Comparison of ENCODE assay signal across 8 cellular contexts in the genomic region with DNA sequence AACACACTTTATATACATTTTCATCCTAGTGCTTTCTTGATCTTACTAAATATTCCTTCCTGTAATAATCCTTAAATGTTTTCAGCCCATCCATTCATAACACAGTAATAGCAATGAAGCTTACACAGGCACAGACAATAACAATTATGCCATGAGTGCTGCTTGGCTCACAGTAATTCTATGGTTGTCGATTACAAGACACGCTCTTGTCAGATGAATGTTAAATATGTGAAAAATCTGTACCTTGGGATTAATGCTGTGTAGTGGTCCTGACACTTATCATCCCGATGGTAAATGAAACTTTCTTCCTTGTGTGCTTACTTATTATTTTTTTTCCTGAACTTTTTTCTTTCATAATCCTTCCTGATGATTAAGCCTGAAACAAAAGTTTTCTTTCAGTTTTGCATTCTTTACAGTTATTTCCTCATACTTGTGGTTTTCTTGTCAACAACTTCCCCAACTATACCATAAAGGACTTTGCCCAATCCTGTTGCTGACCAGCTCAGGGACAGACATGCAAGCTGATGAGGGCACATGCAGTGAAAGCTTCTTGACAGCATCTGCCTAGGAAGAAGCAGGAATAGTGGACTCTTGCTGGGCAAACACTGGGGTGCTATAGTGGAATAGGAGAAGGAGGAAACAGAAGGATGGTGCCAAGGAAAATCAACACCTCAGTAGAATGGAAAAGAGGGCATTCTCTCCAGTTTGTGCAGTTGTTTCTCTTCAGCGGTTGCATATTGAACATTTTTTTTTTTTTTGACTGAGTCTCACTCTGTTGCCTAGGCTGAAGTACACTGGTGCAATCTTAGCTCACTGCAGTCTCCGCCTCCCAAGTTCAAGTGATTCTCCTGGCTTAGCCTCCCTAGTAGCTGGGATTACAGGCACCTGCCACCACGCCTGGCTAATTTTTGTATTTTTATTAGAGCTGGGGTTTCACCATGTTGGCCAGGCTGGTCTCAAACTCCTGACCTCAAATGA. TPM values are rescaled to one million over a fixed set of nuclear protein-coding genes. Genes with fewer than 3 reads are reported as not detected.
DNase-seq lines count a peak whose midpoint lies in the region; ATAC-seq and TF ChIP-seq lines count a peak whose summit lies in the region.
"Had no signal": no experiment of that assay in that cellular context is flagged by ENCODE, and none has a peak within 500 bp of the region (broad histone marks: within the 10 kb centered on the region; RNA-seq: fewer than 3 reads in every experiment).

No MANE protein-coding gene starts in this region.

- no peak overlapping the region for H3K9ac ChIP-seq in skeletal muscle satellite cell (ENCODE audit: low read depth, low read length)

- intact Hi-C loops in right cardiac atrium (cut with DNase I): no loop called here

- DNase-seq in HT1080 (ENCODE audit: low read depth) (peak; percentile 12), SIG-M5 (lab: John Stamatoyannopoulos, UW) (peak; percentile 70), right cardiac atrium (no peak), WERI-Rb-1 (no peak)
- DNase-seq in stimulated activated naive CD4-positive, alpha-beta T cell (lab: John Stamatoyannopoulos, UW): no peak

- H3K4me1 ChIP-seq in right cardiac atrium (ENCODE audit: control insufficient read depth, insufficient read depth, low read length) (no peaks in the 10 kb centered on the region), skeletal muscle satellite cell (ENCODE audit: control insufficient read depth, insufficient read depth, low read length) (peaks cover 9% of the 10 kb centered on the region)

- no peaks in the 10 kb centered on the region for H3K27me3 ChIP-seq in right cardiac atrium (ENCODE audit: control insufficient read depth, insufficient read depth)
- H3K27me3 ChIP-seq in skeletal muscle satellite cell (ENCODE audit: control insufficient read depth, insufficient read depth, low read length): no peaks in the 10 kb centered on the region
- no peaks in the 10 kb centered on the region for H3K27me3 ChIP-seq in WERI-Rb-1 (ENCODE audit: insufficient read depth, low read depth, severe bottlenecking)

- H3K9me3 ChIP-seq in right cardiac atrium (ENCODE audit: control insufficient read depth, low read length) (no peaks in the 10 kb centered on the region), skeletal muscle satellite cell (replicated peaks; ENCODE audit: low read length) (no peaks in the 10 kb centered on the region), WERI-Rb-1 (ENCODE audit: severe bottlenecking) (no peaks in the 10 kb centered on the region)

- WGBS in right cardiac atrium: 63% methylated on average over 6 of the region's 6 CpGs

- peak; percentile 40 to 62 for ATAC-seq in right cardiac atrium
- ATAC-seq in HG03135 (IDR thresholded peaks at IDR 0.05; ENCODE audit: unreplicated experiment): no peak

- no peak for TF ChIP-seq CTCF in WERI-Rb-1 (IDR thresholded peaks at IDR 0.05; ENCODE audit: low read depth, low read length)

- H3K36me3 ChIP-seq in skeletal muscle satellite cell (ENCODE audit: insufficient read depth, low read length) (no peaks in the 10 kb centered on the region), WERI-Rb-1 (no peaks in the 10 kb centered on the region)

- peak overlapping the region; percentile 54 for H3K4me2 ChIP-seq in skeletal muscle satellite cell (ENCODE audit: low read length)

- H3K4me3 ChIP-seq in right cardiac atrium (ENCODE audit: low read length): no peak overlapping the region
- H3K4me3 ChIP-seq in skeletal muscle satellite cell (ENCODE audit: low read length): no peak overlapping the region
- H3K4me3 ChIP-seq in WERI-Rb-1 (ENCODE audit: low read depth, low read length): no peak overlapping the region

- H3K27ac ChIP-seq in right cardiac atrium (ENCODE audit: low read length) (no peak overlapping the region), WERI-Rb-1 (no peak overlapping the region)

RNA-seq across cellular contexts. Expression of a gene that starts 6.7 kb away (rescaled TPM):
- total RNA-seq in HT1080 (2014; rRNA removed; shearing (Covaris generic)): 0.03 and 0.05 TPM in 2 replicates
- 0.03 and 0.09 TPM in 2 replicates for polyA plus RNA-seq in HT1080 (2015; cell fraction: cytosol; rRNA removed)
- 0.17 TPM in 2 replicates for polyA plus RNA-seq in HT1080 (2015; cell fraction: nucleus; rRNA removed)
- under 1 TPM in 3 of 4 donors, not detected in 1; 0.11 to 0.19 (median 0.15) TPM for total RNA-seq in right cardiac atrium
- polyA plus RNA-seq in right cardiac atrium: 0.02 TPM
- not detected in 2 replicates for total RNA-seq in skeletal muscle satellite cell (2012; rRNA removed)
- total RNA-seq: G401 had no signal

Comparison
In these comparisons a context has a peak if more than half of its experiments do, and no peak if none do; other contexts are left out.
1. DNase-seq: peak in HT1080 (single experiment) and SIG-M5 (single experiment); none in right cardiac atrium (0 of 3), stimulated activated naive CD4-positive, alpha-beta T cell (0 of 6) and WERI-Rb-1 (single experiment).